ENCODE assay signal across 12 cellular contexts in the genomic region with DNA sequence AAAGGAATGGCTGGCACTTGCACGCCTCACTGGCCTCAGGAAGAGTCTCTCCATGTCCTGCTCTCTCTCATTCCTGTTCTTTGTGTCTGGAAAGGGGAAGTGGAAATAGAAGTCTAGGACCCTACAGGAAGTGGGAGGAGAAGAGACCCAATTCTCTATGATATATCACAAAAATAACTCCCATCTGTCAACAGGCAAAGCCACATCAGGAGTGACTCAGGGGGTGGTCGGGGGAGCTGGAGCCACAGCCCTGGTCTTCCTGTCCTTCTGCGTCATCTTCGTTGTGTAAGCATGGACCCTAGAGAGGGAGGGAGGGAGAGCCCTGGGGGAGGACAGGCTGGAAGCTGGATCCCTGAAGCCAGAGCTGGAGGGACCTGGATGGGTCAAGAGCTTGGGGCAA. TPM values are rescaled to one million over a fixed set of nuclear protein-coding genes. Genes with fewer than 3 reads are reported as not detected.
DNase-seq lines count a peak whose midpoint lies in the region; FAIRE-seq and TF ChIP-seq lines count a peak whose summit lies in the region.
"Had no signal": no experiment of that assay in that cellular context is flagged by ENCODE, and none has a peak within 500 bp of the region (broad histone marks: within the 10 kb centered on the region; RNA-seq: fewer than 3 reads in every experiment).

No MANE protein-coding gene starts in this region.

- H3K4me1 ChIP-seq in rectal smooth muscle tissue (ENCODE audit: control insufficient read depth, insufficient read depth, low read length) (no peaks in the 10 kb centered on the region), stomach (peaks cover 6 to 27% (median 12%) of the 10 kb centered on the region in 4 donors)

- peaks cover 13% of the 10 kb centered on the region for H3K27me3 Mint-ChIP-seq in activated CD4-positive, alpha-beta memory T cell treated with anti-CD3 and anti-CD28 coated beads, Interleukin-2, amount 10 ng/mL, durations not matched to agents 7 days and 5 days

- CTCF ChIA-PET in activated CD4-positive, alpha-beta memory T cell treated with anti-CD3 and anti-CD28 coated beads, Interleukin-2, amount 10 ng/mL, durations not matched to agents 7 days and 5 days (lab: Charles Lee), result interaction anchor here (1.2 kb wide), 1 partner anchor 30 kb away, joined by 4 read pairs; no protein-coding TSS in a partner anchor

- TF ChIP-seq CTCF in fibroblast of pulmonary artery (IDR thresholded peaks at IDR 0.05; ENCODE audit: low read length, missing control alignments) (no peak), stomach (IDR thresholded peaks at IDR 0.05) (no peak)

- POLR2A ChIA-PET in activated CD4-positive, alpha-beta memory T cell treated with anti-CD3 and anti-CD28 coated beads, Interleukin-2, amount 10 ng/mL, durations not matched to agents 7 days and 5 days (lab: Charles Lee), result no interaction called here

- H3K9me3 Mint-ChIP-seq in activated CD4-positive, alpha-beta memory T cell treated with anti-CD3 and anti-CD28 coated beads, Interleukin-2, amount 10 ng/mL, durations not matched to agents 7 days and 5 days, result no peaks in the 10 kb centered on the region
- H3K9me3 Mint-ChIP-seq: activated B cell treated with CpG ODN at 0.5 μM for 24 hours had no signal

- intact Hi-C loops in stomach (cut with DNase I; ENCODE audit: low total_unique reads), result no loop called here

- no peaks in the 10 kb centered on the region for H3K36me3 Mint-ChIP-seq in activated CD4-positive, alpha-beta memory T cell treated with anti-CD3 and anti-CD28 coated beads, Interleukin-2, amount 10 ng/mL, durations not matched to agents 7 days and 5 days (ENCODE audit: low read depth)

- H3K4me3 Mint-ChIP-seq in activated CD4-positive, alpha-beta memory T cell treated with anti-CD3 and anti-CD28 coated beads, Interleukin-2, amount 10 ng/mL, durations not matched to agents 7 days and 5 days, result no peak overlapping the region
- H3K4me3 Mint-ChIP-seq: activated B cell treated with CpG ODN at 0.5 μM for 24 hours had no signal

- TF ChIP-seq EP300 in stomach (IDR thresholded peaks at IDR 0.05), result no peak

- H3K36me3 ChIP-seq in rectal smooth muscle tissue (ENCODE audit: control insufficient read depth, insufficient read depth, low read length) (no peaks in the 10 kb centered on the region), stomach (no peaks in the 10 kb centered on the region)

- H3K27ac ChIP-seq in rectal smooth muscle tissue (ENCODE audit: low read depth, low read length) (no peak overlapping the region), stomach (peak overlapping the region in 2 of 5 donors; percentile 25 to 81)

- no peak for TF ChIP-seq POLR2A in GM12891 (IDR thresholded peaks at IDR 0.05; ENCODE audit: low read depth, low read length)
- TF ChIP-seq POLR2A in stomach (IDR thresholded peaks at IDR 0.05), result no peak

- 52 to 78% (median 69%) methylated on average over 4 of the region's 4 CpGs for WGBS in stomach, 5 donors

- H3K27me3 ChIP-seq in rectal smooth muscle tissue (ENCODE audit: control insufficient read depth, insufficient read depth, low read length), result peaks cover 4% of the 10 kb centered on the region
- H3K27me3 ChIP-seq in stomach, result peaks cover 0 to 36% (median 0%) of the 10 kb centered on the region in 3 donors

- FAIRE-seq in GM12891 (lab: Jason Lieb, UNC) (no peak), RCC 7860 (lab: Jason Lieb, UNC) (no peak)
- FAIRE-seq: bronchial epithelial cell had no signal

- DNase-seq in GM12891 (ENCODE audit: insufficient read length, low spot score) (no peak), RCC 7860 (ENCODE audit: low spot score) (peak; percentile 24), fibroblast of pulmonary artery (ENCODE audit: low read depth) (peak; percentile 86), COLO668 (lab: John Stamatoyannopoulos, UW; ENCODE audit: unreplicated experiment) (no peak), mucosa of gallbladder (ENCODE audit: low spot score) (no peak), stomach (no peak)
- DNase-seq in activated CD4-positive, alpha-beta memory T cell treated with anti-CD3 and anti-CD28 coated beads, Interleukin-2, amount 10 ng/mL, durations not matched to agents 7 days and 5 days, result no peak
- DNase-seq: activated B cell treated with CpG ODN at 0.5 μM for 24 hours, NCI-H345 had no signal

- H3K4me3 ChIP-seq in fibroblast of pulmonary artery (replicated peaks; ENCODE audit: low read depth, low read length) (no peak overlapping the region), rectal smooth muscle tissue (ENCODE audit: low read length) (no peak overlapping the region), stomach (peak overlapping the region in 1 of 4 donors; percentile 11)

- H3K9ac ChIP-seq in rectal smooth muscle tissue (ENCODE audit: low read length), result peak overlapping the region; percentile 21

- no peak overlapping the region for H3K27ac Mint-ChIP-seq in activated CD4-positive, alpha-beta memory T cell treated with anti-CD3 and anti-CD28 coated beads, Interleukin-2, amount 10 ng/mL, durations not matched to agents 7 days and 5 days
- H3K27ac Mint-ChIP-seq: activated B cell treated with CpG ODN at 0.5 μM for 24 hours had no signal

- no peaks in the 10 kb centered on the region for H3K9me3 ChIP-seq in stomach

- peaks cover 81% of the 10 kb centered on the region for H3K4me1 Mint-ChIP-seq in activated CD4-positive, alpha-beta memory T cell treated with anti-CD3 and anti-CD28 coated beads, Interleukin-2, amount 10 ng/mL, durations not matched to agents 7 days and 5 days

TF ChIP-seq in GM12891, 5 proteins besides CTCF, POLR2A, EP300 and RAD21:
- TF ChIP-seq POLR2AphosphoS5 (IDR thresholded peaks at IDR 0.05; ENCODE audit: low read depth, low read length) (no peak), SPI1 (IDR thresholded peaks at IDR 0.05; ENCODE audit: low read depth, low read length) (peak; percentile 73)

RNA-seq across cellular contexts. Expression of gene SIGLEC9, which starts 3.0 kb away (rescaled TPM):
- not detected for polyA plus RNA-seq in GM12891 (2012; ENCODE audit: low read depth, missing spikeins)
- total RNA-seq in activated CD4-positive, alpha-beta memory T cell treated with anti-CD3 and anti-CD28 coated beads, Interleukin-2, amount 10 ng/mL, durations not matched to agents 7 days and 5 days, result 1 to 10 TPM; 1.1 to 1.7 TPM
- total RNA-seq in mucosa of gallbladder, result 6.3 TPM
- total RNA-seq in stomach, result 10 to 100 TPM in 1 of 5 donors, 1 to 10 TPM in 3, not detected in 1; 1.1 to 13.9 (median 1.9) TPM
- polyA plus RNA-seq in stomach, result 1 to 10 TPM in 1 of 3 donors, under 1 TPM in 2; 0.61 to 3.6 (median 0.80) TPM
- total RNA-seq: bronchial epithelial cell, glomerular endothelial cell had no signal

RNA-seq across cellular contexts. Expression of gene SIGLEC7, which starts 14.3 kb away (rescaled TPM):
- not detected for polyA plus RNA-seq in GM12891 (2012; ENCODE audit: low read depth, missing spikeins)
- total RNA-seq in activated CD4-positive, alpha-beta memory T cell treated with anti-CD3 and anti-CD28 coated beads, Interleukin-2, amount 10 ng/mL, durations not matched to agents 7 days and 5 days, result not detected
- total RNA-seq in mucosa of gallbladder, result 3.5 TPM
- 1 to 10 TPM in 1 of 5 donors, under 1 TPM in 1, not detected in 3; 0.18 to 1.3 TPM for total RNA-seq in stomach
- 1 to 10 TPM in 1 of 3 donors, under 1 TPM in 1, not detected in 1; 0.50 to 1.8 TPM for polyA plus RNA-seq in stomach
- total RNA-seq: activated B cell treated with CpG ODN at 0.5 μM for 24 hours, bronchial epithelial cell, glomerular endothelial cell had no signal

RNA-seq across cellular contexts. Expression of gene CTU1, which starts 19.5 kb away (rescaled TPM):
- 1.7 TPM for polyA plus RNA-seq in GM12891 (2012; ENCODE audit: low read depth, missing spikeins)
- 1 to 10 TPM; 9.0 to 9.4 TPM for total RNA-seq in activated CD4-positive, alpha-beta memory T cell treated with anti-CD3 and anti-CD28 coated beads, Interleukin-2, amount 10 ng/mL, durations not matched to agents 7 days and 5 days
- 12.1 TPM for total RNA-seq in mucosa of gallbladder
- 10 to 100 TPM in 2 of 5 donors, 1 to 10 TPM in 2, under 1 TPM in 1; 0.58 to 47.3 (median 7.4) TPM for total RNA-seq in stomach
- 1 to 10 TPM; 2.4 to 5.3 (median 2.8) TPM for polyA plus RNA-seq in stomach

RNA-seq across cellular contexts. Expression of gene KLK14, which starts 45.1 kb away (rescaled TPM):
- polyA plus RNA-seq in GM12891 (2012; ENCODE audit: low read depth, missing spikeins), result 0.10 TPM
- total RNA-seq in activated CD4-positive, alpha-beta memory T cell treated with anti-CD3 and anti-CD28 coated beads, Interleukin-2, amount 10 ng/mL, durations not matched to agents 7 days and 5 days, result under 1 TPM in 1 of 2 experiments, not detected in 1; 0.20 TPM
- total RNA-seq in mucosa of gallbladder (0.63 TPM), stomach (not detected)
- polyA plus RNA-seq in stomach, result under 1 TPM in 2 of 3 donors, not detected in 1; 0.31 to 0.35 TPM
- total RNA-seq: bronchial epithelial cell, glomerular endothelial cell had no signal

Comparison
In these comparisons a context has a peak if more than half of its experiments do, and no peak if none do; other contexts are left out.
1. DNase-seq: peak in RCC 7860 (single experiment) and fibroblast of pulmonary artery (single experiment); none in GM12891 (single experiment), activated CD4-positive, alpha-beta memory T cell treated with anti-CD3 and anti-CD28 coated beads, Interleukin-2, amount 10 ng/mL, durations not matched to agents 7 days and 5 days (single experiment), COLO668 (single experiment), mucosa of gallbladder (single experiment) and stomach (single experiment).